ENCODE assay signal across 1 cellular context in the genomic region with DNA sequence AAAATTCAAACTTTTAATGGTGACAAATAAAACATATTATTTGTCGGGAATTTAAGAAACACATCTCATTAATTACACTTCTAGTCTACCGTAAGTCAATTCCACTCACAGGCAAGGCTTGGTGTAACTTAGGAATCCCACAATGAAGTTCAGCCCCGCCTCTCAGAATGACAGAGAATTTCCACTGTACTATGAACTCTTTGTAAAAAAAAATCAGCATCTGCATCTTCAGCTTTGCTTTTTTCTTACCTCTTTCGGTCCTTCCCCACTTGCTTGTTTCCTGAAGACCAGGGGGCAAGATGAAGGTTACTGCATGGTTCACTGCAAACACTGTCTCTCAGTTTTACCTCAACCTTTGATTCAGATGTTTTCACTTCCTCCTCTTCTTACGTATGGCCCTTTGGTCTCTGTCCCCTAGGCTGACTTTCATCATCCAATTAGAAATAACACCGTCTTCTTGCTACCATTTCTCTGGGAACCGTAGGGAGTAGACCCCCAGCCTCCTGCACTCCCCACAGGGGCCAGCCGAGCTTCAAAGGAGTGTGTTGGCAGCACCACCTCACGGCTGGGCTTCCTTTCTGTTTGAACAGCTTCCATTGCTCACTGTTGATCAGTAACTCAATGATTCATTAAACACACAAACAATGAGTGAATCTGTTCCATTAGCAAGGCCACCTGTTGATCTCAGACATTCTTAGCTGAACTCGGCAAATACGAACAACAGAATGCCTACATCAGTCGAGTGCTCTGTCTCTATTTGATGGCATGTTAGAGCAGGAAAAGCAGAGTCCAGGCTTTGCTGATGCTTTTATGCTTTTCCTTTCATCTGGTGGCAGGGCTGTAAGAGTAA.
A peak's percentile ranks its signal among the peaks of the same experiment; 100 is the strongest.
TF ChIP-seq lines count a peak whose summit lies in the region.

No MANE protein-coding gene starts in this region.

TF ChIP-seq in HepG2, 621 proteins besides CTCF, POLR2A, EP300 and RAD21 (continued from another document and continues in another):
- TF ChIP-seq, protein P1, sequence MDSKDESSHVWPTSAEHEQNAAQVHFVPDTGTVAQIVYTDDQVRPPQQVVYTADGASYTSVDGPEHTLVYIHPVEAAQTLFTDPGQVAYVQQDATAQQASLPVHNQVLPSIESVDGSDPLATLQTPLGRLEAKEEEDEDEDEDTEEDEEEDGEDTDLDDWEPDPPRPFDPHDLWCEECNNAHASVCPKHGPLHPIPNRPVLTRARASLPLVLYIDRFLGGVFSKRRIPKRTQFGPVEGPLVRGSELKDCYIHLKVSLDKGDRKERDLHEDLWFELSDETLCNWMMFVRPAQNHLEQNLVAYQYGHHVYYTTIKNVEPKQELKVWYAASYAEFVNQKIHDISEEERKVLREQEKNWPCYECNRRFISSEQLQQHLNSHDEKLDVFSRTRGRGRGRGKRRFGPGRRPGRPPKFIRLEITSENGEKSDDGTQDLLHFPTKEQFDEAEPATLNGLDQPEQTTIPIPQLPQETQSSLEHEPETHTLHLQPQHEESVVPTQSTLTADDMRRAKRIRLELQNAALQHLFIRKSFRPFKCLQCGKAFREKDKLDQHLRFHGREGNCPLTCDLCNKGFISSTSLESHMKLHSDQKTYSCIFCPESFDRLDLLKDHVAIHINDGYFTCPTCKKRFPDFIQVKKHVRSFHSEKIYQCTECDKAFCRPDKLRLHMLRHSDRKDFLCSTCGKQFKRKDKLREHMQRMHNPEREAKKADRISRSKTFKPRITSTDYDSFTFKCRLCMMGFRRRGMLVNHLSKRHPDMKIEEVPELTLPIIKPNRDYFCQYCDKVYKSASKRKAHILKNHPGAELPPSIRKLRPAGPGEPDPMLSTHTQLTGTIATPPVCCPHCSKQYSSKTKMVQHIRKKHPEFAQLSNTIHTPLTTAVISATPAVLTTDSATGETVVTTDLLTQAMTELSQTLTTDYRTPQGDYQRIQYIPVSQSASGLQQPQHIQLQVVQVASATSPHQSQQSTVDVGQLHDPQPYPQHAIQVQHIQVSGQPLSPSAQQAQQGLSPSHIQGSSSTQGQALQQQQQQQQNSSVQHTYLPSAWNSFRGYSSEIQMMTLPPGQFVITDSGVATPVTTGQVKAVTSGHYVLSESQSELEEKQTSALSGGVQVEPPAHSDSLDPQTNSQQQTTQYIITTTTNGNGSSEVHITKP (CRISPR knock-in tag; IDR thresholded peaks at IDR 0.05; ENCODE audit: low read depth): peak; percentile 87
- no peak for TF ChIP-seq ZKSCAN1 (IDR thresholded peaks at IDR 0.05; ENCODE audit: low read length)
- no peak for TF ChIP-seq ISX (CRISPR knock-in tag; conservative IDR thresholded peaks at IDR 0.05)
- peak; percentile 99 for TF ChIP-seq FOSL1 (CRISPR knock-in tag; IDR thresholded peaks at IDR 0.05; ENCODE audit: borderline replicate concordance)
- peak; percentile 94 for TF ChIP-seq HDAC1 (CRISPR knock-in tag; IDR thresholded peaks at IDR 0.05)
- TF ChIP-seq SP140L (CRISPR knock-in tag; IDR thresholded peaks at IDR 0.05; ENCODE audit: borderline replicate concordance): peak; percentile 91; the same call in 1 of the 2 replicates
- TF ChIP-seq, protein P2, sequence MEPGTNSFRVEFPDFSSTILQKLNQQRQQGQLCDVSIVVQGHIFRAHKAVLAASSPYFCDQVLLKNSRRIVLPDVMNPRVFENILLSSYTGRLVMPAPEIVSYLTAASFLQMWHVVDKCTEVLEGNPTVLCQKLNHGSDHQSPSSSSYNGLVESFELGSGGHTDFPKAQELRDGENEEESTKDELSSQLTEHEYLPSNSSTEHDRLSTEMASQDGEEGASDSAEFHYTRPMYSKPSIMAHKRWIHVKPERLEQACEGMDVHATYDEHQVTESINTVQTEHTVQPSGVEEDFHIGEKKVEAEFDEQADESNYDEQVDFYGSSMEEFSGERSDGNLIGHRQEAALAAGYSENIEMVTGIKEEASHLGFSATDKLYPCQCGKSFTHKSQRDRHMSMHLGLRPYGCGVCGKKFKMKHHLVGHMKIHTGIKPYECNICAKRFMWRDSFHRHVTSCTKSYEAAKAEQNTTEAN (CRISPR knock-in tag; conservative IDR thresholded peaks at IDR 0.05): 0 out of 2 replicates have a peak, but pooled peaks have one; percentile 67
- peak; percentile 44; the same call in 1 of the 2 replicates for TF ChIP-seq GABPB1 (CRISPR knock-in tag; IDR thresholded peaks at IDR 0.05)
- no peak for TF ChIP-seq RELA (CRISPR knock-in tag; IDR thresholded peaks at IDR 0.05)
- TF ChIP-seq ZNF777 (CRISPR knock-in tag; IDR thresholded peaks at IDR 0.05): peak; percentile 28; the same call in 1 of the 2 replicates
- no peak for TF ChIP-seq NFE2L1 (CRISPR knock-in tag; IDR thresholded peaks at IDR 0.05; ENCODE audit: borderline replicate concordance)
- no peak; the same call in 1 of the 2 replicates for TF ChIP-seq ZNF816 (CRISPR knock-in tag; IDR thresholded peaks at IDR 0.05; ENCODE audit: borderline replicate concordance)
- TF ChIP-seq, protein P3, sequence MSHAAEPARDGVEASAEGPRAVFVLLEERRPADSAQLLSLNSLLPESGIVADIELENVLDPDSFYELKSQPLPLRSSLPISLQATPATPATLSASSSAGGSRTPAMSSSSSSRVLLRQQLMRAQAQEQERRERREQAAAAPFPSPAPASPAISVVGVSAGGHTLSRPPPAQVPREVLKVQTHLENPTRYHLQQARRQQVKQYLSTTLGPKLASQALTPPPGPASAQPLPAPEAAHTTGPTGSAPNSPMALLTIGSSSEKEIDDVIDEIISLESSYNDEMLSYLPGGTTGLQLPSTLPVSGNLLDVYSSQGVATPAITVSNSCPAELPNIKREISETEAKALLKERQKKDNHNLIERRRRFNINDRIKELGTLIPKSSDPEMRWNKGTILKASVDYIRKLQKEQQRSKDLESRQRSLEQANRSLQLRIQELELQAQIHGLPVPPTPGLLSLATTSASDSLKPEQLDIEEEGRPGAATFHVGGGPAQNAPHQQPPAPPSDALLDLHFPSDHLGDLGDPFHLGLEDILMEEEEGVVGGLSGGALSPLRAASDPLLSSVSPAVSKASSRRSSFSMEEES (CRISPR knock-in tag; IDR thresholded peaks at IDR 0.05): peak; percentile 74
- no peak for TF ChIP-seq IRX3 (CRISPR knock-in tag; IDR thresholded peaks at IDR 0.05; ENCODE audit: borderline replicate concordance, low read depth)
- peak; percentile 79; the same call in 1 of the 2 replicates for TF ChIP-seq KDM4B (CRISPR knock-in tag; IDR thresholded peaks at IDR 0.05)
- no peak for TF ChIP-seq ZNF33A (CRISPR knock-in tag; IDR thresholded peaks at IDR 0.05; ENCODE audit: borderline replicate concordance)
- peak; percentile 61; the same call in 1 of the 2 replicates for TF ChIP-seq ZNF674 (CRISPR knock-in tag; IDR thresholded peaks at IDR 0.05; ENCODE audit: low read depth)
- TF ChIP-seq HHEX (CRISPR knock-in tag; IDR thresholded peaks at IDR 0.05): peak; percentile 78; the same call in 1 of the 2 replicates
- TF ChIP-seq BRCA1 (CRISPR knock-in tag; IDR thresholded peaks at IDR 0.05): peak; percentile 86; the same call in 1 of the 2 replicates
- peak; percentile 71; the same call in 1 of the 2 replicates for TF ChIP-seq SMAD1 (CRISPR knock-in tag; IDR thresholded peaks at IDR 0.05; ENCODE audit: borderline replicate concordance, low read depth)
- TF ChIP-seq ARNT (IDR thresholded peaks at IDR 0.05): no peak
- peak; percentile 94 for TF ChIP-seq CREM (IDR thresholded peaks at IDR 0.05)
- no peak for TF ChIP-seq CREM (CRISPR knock-in tag; IDR thresholded peaks at IDR 0.05)
- peak; percentile 19; the same call in 1 of the 2 replicates for TF ChIP-seq SALL2 (CRISPR knock-in tag; IDR thresholded peaks at IDR 0.05)
- peak; percentile 64; the same call in 1 of the 2 replicates for TF ChIP-seq ZNF124 (CRISPR knock-in tag; IDR thresholded peaks at IDR 0.05)
- peak; percentile 83; the same call in 1 of the 2 replicates for TF ChIP-seq RFXAP (CRISPR knock-in tag; IDR thresholded peaks at IDR 0.05; ENCODE audit: borderline replicate concordance)
- peak; percentile 81; the same call in 1 of the 2 replicates for TF ChIP-seq ZNF558 (CRISPR knock-in tag; IDR thresholded peaks at IDR 0.05; ENCODE audit: borderline replicate concordance)
- TF ChIP-seq, protein P4, sequence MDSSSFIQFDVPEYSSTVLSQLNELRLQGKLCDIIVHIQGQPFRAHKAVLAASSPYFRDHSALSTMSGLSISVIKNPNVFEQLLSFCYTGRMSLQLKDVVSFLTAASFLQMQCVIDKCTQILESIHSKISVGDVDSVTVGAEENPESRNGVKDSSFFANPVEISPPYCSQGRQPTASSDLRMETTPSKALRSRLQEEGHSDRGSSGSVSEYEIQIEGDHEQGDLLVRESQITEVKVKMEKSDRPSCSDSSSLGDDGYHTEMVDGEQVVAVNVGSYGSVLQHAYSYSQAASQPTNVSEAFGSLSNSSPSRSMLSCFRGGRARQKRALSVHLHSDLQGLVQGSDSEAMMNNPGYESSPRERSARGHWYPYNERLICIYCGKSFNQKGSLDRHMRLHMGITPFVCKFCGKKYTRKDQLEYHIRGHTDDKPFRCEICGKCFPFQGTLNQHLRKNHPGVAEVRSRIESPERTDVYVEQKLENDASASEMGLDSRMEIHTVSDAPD (CRISPR knock-in tag; IDR thresholded peaks at IDR 0.05): no peak; the same call in 1 of the 2 replicates
- TF ChIP-seq HNF4G (IDR thresholded peaks at IDR 0.05; ENCODE audit: borderline replicate concordance, low read depth, low read length): peak; percentile 64
- 0 out of 2 replicates have a peak, but pooled peaks have one; percentile 70 for TF ChIP-seq HNF4G (CRISPR knock-in tag; IDR thresholded peaks at IDR 0.05; ENCODE audit: borderline replicate concordance, low read depth)
- TF ChIP-seq ZNF709 (CRISPR knock-in tag; IDR thresholded peaks at IDR 0.05): peak; percentile 80; the same call in 1 of the 2 replicates
- peak; percentile 99 for TF ChIP-seq JUN (CRISPR knock-in tag; IDR thresholded peaks at IDR 0.05)
- TF ChIP-seq IRF2 (CRISPR knock-in tag; IDR thresholded peaks at IDR 0.05): peak; percentile 90; the same call in 1 of the 2 replicates
- peak; percentile 76 for TF ChIP-seq ZFP1 (CRISPR knock-in tag; IDR thresholded peaks at IDR 0.05)
- TF ChIP-seq MATR3 (CRISPR knock-in tag; IDR thresholded peaks at IDR 0.05): no peak
- TF ChIP-seq SP2 (CRISPR knock-in tag; IDR thresholded peaks at IDR 0.05): no peak
- TF ChIP-seq, protein P5, sequence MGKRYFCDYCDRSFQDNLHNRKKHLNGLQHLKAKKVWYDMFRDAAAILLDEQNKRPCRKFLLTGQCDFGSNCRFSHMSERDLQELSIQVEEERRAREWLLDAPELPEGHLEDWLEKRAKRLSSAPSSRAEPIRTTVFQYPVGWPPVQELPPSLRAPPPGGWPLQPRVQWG (CRISPR knock-in tag; IDR thresholded peaks at IDR 0.05; ENCODE audit: borderline replicate concordance, low read depth): no peak
- TF ChIP-seq, protein P6, sequence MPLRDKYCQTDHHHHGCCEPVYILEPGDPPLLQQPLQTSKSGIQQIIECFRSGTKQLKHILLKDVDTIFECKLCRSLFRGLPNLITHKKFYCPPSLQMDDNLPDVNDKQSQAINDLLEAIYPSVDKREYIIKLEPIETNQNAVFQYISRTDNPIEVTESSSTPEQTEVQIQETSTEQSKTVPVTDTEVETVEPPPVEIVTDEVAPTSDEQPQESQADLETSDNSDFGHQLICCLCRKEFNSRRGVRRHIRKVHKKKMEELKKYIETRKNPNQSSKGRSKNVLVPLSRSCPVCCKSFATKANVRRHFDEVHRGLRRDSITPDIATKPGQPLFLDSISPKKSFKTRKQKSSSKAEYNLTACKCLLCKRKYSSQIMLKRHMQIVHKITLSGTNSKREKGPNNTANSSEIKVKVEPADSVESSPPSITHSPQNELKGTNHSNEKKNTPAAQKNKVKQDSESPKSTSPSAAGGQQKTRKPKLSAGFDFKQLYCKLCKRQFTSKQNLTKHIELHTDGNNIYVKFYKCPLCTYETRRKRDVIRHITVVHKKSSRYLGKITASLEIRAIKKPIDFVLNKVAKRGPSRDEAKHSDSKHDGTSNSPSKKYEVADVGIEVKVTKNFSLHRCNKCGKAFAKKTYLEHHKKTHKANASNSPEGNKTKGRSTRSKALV (CRISPR knock-in tag; IDR thresholded peaks at IDR 0.05): peak; percentile 26; the same call in 1 of the 2 replicates
- TF ChIP-seq, protein P7, sequence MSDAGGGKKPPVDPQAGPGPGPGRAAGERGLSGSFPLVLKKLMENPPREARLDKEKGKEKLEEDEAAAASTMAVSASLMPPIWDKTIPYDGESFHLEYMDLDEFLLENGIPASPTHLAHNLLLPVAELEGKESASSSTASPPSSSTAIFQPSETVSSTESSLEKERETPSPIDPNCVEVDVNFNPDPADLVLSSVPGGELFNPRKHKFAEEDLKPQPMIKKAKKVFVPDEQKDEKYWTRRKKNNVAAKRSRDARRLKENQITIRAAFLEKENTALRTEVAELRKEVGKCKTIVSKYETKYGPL (CRISPR knock-in tag; IDR thresholded peaks at IDR 0.05): 0 out of 2 replicates have a peak, but pooled peaks have one; percentile 55
- no peak for TF ChIP-seq MZF1 (CRISPR knock-in tag; IDR thresholded peaks at IDR 0.05; ENCODE audit: borderline replicate concordance)
- TF ChIP-seq ZBTB21 (CRISPR knock-in tag; IDR thresholded peaks at IDR 0.05): peak; percentile 21; the same call in 1 of the 2 replicates
- no peak for TF ChIP-seq NFIB (CRISPR knock-in tag; IDR thresholded peaks at IDR 0.05; ENCODE audit: borderline replicate concordance)
- peak; percentile 89 for TF ChIP-seq ZNF501 (CRISPR knock-in tag; IDR thresholded peaks at IDR 0.05)
- TF ChIP-seq ZNF263 (CRISPR knock-in tag; IDR thresholded peaks at IDR 0.05): no peak
- TF ChIP-seq, protein P8, sequence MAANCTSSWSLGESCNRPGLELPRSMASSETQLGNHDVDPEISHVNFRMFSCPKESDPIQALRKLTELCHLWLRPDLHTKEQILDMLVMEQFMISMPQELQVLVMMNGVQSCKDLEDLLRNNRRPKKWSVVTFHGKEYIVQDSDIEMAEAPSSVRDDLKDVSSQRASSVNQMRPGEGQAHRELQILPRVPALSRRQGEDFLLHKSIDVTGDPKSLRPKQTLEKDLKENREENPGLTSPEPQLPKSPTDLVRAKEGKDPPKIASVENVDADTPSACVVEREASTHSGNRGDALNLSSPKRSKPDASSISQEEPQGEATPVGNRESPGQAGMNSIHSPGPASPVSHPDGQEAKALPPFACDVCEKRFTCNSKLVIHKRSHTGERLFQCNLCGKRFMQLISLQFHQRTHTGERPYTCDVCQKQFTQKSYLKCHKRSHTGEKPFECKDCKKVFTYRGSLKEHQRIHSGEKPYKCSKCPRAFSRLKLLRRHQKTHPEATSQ (CRISPR knock-in tag; IDR thresholded peaks at IDR 0.05; ENCODE audit: borderline replicate concordance): peak; percentile 67; the same call in 1 of the 2 replicates
- no peak for TF ChIP-seq MAFG (CRISPR knock-in tag; IDR thresholded peaks at IDR 0.05)
- no peak for TF ChIP-seq EHMT2 (IDR thresholded peaks at IDR 0.05; ENCODE audit: borderline replicate concordance, low read depth, low read length)
- peak; percentile 92 for TF ChIP-seq FOXA1 (IDR thresholded peaks at IDR 0.05)
- TF ChIP-seq FOXA1 (CRISPR knock-in tag; IDR thresholded peaks at IDR 0.05): peak; percentile 99
- no peak for TF ChIP-seq CBX2 (IDR thresholded peaks at IDR 0.05; ENCODE audit: low read depth, low read length)
- no peak for TF ChIP-seq CBX2 (CRISPR knock-in tag; IDR thresholded peaks at IDR 0.05; ENCODE audit: low read depth)
- TF ChIP-seq ZNF792 (CRISPR knock-in tag; IDR thresholded peaks at IDR 0.05): peak; percentile 94
- peak; percentile 91 for TF ChIP-seq JUNB (CRISPR knock-in tag; IDR thresholded peaks at IDR 0.05; ENCODE audit: borderline replicate concordance)
